In the genomic region with DNA sequence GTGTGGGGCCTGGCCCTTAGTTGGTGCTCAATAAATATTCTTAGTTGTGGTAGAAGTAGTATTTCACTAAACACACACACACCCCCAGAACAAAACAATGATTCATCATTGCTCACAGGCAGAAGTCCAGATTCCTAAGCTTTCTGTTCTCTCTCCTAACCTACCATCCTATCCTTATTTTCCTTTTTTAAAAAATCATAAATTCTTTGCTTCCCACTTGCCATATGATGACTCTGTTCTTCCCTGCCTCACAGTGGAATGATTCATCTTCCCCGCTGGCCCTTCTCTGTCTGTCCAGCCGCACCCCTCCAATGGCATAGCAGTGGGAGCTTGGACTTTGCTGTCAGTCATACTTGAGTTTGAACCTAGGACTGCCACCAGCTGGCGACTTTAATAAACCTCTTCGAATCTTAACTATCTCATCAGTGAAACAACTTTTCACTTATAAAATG, we compare ENCODE assay signal across 1 cellular context.
TF ChIP-seq lines count a peak whose summit lies in the region.

No MANE protein-coding gene starts in this region.

TF ChIP-seq in A549, 52 proteins besides CTCF, POLR2A, EP300 and RAD21 (continued from another document):
- TF ChIP-seq, protein P1, sequence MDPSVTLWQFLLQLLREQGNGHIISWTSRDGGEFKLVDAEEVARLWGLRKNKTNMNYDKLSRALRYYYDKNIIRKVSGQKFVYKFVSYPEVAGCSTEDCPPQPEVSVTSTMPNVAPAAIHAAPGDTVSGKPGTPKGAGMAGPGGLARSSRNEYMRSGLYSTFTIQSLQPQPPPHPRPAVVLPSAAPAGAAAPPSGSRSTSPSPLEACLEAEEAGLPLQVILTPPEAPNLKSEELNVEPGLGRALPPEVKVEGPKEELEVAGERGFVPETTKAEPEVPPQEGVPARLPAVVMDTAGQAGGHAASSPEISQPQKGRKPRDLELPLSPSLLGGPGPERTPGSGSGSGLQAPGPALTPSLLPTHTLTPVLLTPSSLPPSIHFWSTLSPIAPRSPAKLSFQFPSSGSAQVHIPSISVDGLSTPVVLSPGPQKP (IDR thresholded peaks at IDR 0.05; ENCODE audit: low read depth, low read length) = no peak
- no peak for TF ChIP-seq FOSB (CRISPR knock-in tag; IDR thresholded peaks at IDR 0.05)
- TF ChIP-seq, protein P2, sequence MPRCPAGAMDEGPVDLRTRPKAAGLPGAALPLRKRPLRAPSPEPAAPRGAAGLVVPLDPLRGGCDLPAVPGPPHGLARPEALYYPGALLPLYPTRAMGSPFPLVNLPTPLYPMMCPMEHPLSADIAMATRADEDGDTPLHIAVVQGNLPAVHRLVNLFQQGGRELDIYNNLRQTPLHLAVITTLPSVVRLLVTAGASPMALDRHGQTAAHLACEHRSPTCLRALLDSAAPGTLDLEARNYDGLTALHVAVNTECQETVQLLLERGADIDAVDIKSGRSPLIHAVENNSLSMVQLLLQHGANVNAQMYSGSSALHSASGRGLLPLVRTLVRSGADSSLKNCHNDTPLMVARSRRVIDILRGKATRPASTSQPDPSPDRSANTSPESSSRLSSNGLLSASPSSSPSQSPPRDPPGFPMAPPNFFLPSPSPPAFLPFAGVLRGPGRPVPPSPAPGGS (IDR thresholded peaks at IDR 0.05) = no peak
- TF ChIP-seq KDM5A (IDR thresholded peaks at IDR 0.05) = no peak
- no peak for TF ChIP-seq JUN (IDR thresholded peaks at IDR 0.05)
- TF ChIP-seq HDAC2 (IDR thresholded peaks at IDR 0.05) = no peak
- TF ChIP-seq CHD4 (IDR thresholded peaks at IDR 0.05; ENCODE audit: borderline replicate concordance) = no peak
- TF ChIP-seq ZC3H11A (IDR thresholded peaks at IDR 0.05) = no peak
- TF ChIP-seq SREBF2 (IDR thresholded peaks at IDR 0.05) = no peak
- peak; percentile 83 for TF ChIP-seq FOSL2 (IDR thresholded peaks at IDR 0.05)
- peak; percentile 72 for TF ChIP-seq FOSL2 (CRISPR knock-in tag; IDR thresholded peaks at IDR 0.05)
